Comparison of ENCODE assay signal across 18 cellular contexts in the genomic region with DNA sequence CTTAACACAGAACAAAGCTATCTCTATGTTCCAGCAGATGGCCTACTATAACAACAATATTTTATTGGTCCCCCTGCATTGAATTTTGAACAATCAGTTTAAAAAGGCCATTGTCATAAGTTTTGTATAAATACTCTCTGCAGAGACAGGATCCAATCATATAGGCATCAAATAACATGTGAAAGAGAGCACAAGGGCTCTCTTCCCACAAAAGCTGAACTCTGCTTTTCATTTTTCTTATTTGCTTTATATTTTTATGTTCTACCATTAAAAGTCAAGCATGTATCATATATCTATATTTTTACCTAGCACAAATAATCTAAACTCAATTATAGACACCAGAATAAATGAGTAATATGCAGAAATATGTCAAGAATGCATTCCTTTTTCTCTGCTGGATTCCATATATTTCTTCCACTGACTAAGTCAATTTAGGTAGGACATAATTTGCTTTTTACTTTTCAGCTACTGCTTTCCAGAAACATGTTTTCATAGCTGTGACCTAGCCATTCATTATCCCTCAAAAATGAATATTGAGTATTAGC.
DNase-seq lines count a peak whose midpoint lies in the region.
"Had no signal": no experiment of that assay in that cellular context is flagged by ENCODE, and none has a peak within 500 bp of the region (broad histone marks: within the 10 kb centered on the region; RNA-seq: fewer than 3 reads in every experiment).

No MANE protein-coding gene starts in this region.

- CTCF ChIA-PET in activated naive CD4-positive, alpha-beta T cell treated with anti-CD3 and anti-CD28 coated beads for 36 hours (lab: Charles Lee) = no interaction called here

- in situ Hi-C loops in G401 (cut with HindIII; ENCODE audit: low sequenced_read_pairs) = no loop called here

- no peak overlapping the region for H3K4me3 ChIP-seq in adipocyte (ENCODE audit: low read length)
- H3K4me3 ChIP-seq: breast epithelium, gastroesophageal sphincter, left lung, neural progenitor cell had no signal

- H3K4me3 Mint-ChIP-seq in activated naive CD4-positive, alpha-beta T cell treated with anti-CD3 and anti-CD28 coated beads for 36 hours = no peak overlapping the region
- H3K4me3 Mint-ChIP-seq: activated CD4-positive, alpha-beta memory T cell treated with anti-CD3 and anti-CD28 coated beads, Interleukin-2, amount 10 ng/mL, durations not matched to agents 7 days and 5 days; activated naive CD4-positive, alpha-beta T cell treated with anti-CD3 and anti-CD28 coated beads, Interleukin-2, amount 50 U/mL, for 24 hours; activated T-cell treated with anti-CD3 and anti-CD28 coated beads, Interleukin-2, amount 50 U/mL, for 24 hours; CD4-positive, CD25-positive, alpha-beta regulatory T cell; neural progenitor cell had no signal

- no peak overlapping the region for H3K9ac ChIP-seq in adipocyte (ENCODE audit: low read length)
- H3K9ac ChIP-seq: neural progenitor cell had no signal

- H3K9me3 ChIP-seq in adipocyte (ENCODE audit: control insufficient read depth, low read length) = no peaks in the 10 kb centered on the region
- H3K9me3 ChIP-seq: breast epithelium, gastroesophageal sphincter, left lung had no signal

- no peak overlapping the region for H3K27ac Mint-ChIP-seq in activated naive CD4-positive, alpha-beta T cell treated with anti-CD3 and anti-CD28 coated beads for 36 hours
- H3K27ac Mint-ChIP-seq: activated CD4-positive, alpha-beta memory T cell treated with anti-CD3 and anti-CD28 coated beads, Interleukin-2, amount 10 ng/mL, durations not matched to agents 7 days and 5 days; activated naive CD4-positive, alpha-beta T cell treated with anti-CD3 and anti-CD28 coated beads, Interleukin-2, amount 50 U/mL, for 24 hours; activated T-cell treated with anti-CD3 and anti-CD28 coated beads, Interleukin-2, amount 50 U/mL, for 24 hours; CD4-positive, CD25-positive, alpha-beta regulatory T cell; neural progenitor cell had no signal

- H3K36me3 ChIP-seq in adipocyte (ENCODE audit: control insufficient read depth, insufficient read depth, low read length, severe bottlenecking) = no peaks in the 10 kb centered on the region
- H3K36me3 ChIP-seq: breast epithelium, gastroesophageal sphincter, left lung, neural progenitor cell had no signal

- no peaks in the 10 kb centered on the region for H3K36me3 Mint-ChIP-seq in activated naive CD4-positive, alpha-beta T cell treated with anti-CD3 and anti-CD28 coated beads for 36 hours (ENCODE audit: low read depth)
- H3K36me3 Mint-ChIP-seq: activated naive CD4-positive, alpha-beta T cell treated with anti-CD3 and anti-CD28 coated beads, Interleukin-2, amount 50 U/mL, for 24 hours; CD4-positive, CD25-positive, alpha-beta regulatory T cell; neural progenitor cell had no signal

- no peaks in the 10 kb centered on the region for H3K4me1 Mint-ChIP-seq in activated naive CD4-positive, alpha-beta T cell treated with anti-CD3 and anti-CD28 coated beads for 36 hours (ENCODE audit: low read depth)
- H3K4me1 Mint-ChIP-seq: activated CD4-positive, alpha-beta memory T cell treated with anti-CD3 and anti-CD28 coated beads, Interleukin-2, amount 10 ng/mL, durations not matched to agents 7 days and 5 days; activated naive CD4-positive, alpha-beta T cell treated with anti-CD3 and anti-CD28 coated beads, Interleukin-2, amount 50 U/mL, for 24 hours; CD4-positive, CD25-positive, alpha-beta regulatory T cell had no signal

- peak; percentile 18 for DNase-seq in NCI-H1105 treated with DMSO at 0.1 percent for 48 hours (lab: John Stamatoyannopoulos, UW)
- DNase-seq in NCI-H1105 (lab: John Stamatoyannopoulos, UW) = no peak
- DNase-seq in NCI-H1694 (lab: John Stamatoyannopoulos, UW) = peak; percentile 13
- DNase-seq in adipocyte (ENCODE audit: low read depth) = peak; percentile 0
- DNase-seq in renal cortical epithelial cell (ENCODE audit: low read depth) = peak; percentile 4
- no peak for DNase-seq in NCI-H1048 (lab: John Stamatoyannopoulos, UW)
- DNase-seq in activated naive CD4-positive, alpha-beta T cell treated with anti-CD3 and anti-CD28 coated beads for 36 hours = no peak
- DNase-seq in G401 (ENCODE audit: low spot score) = no peak
- DNase-seq: activated CD4-positive, alpha-beta memory T cell treated with anti-CD3 and anti-CD28 coated beads, Interleukin-2, amount 10 ng/mL, durations not matched to agents 7 days and 5 days; activated T-cell treated with anti-CD3 and anti-CD28 coated beads, Interleukin-2, amount 50 U/mL, for 24 hours; CD4-positive, CD25-positive, alpha-beta regulatory T cell; erythroblast; left lung; SHP77 had no signal

- no peaks in the 10 kb centered on the region for H3K27me3 ChIP-seq in adipocyte (replicated peaks; ENCODE audit: control insufficient read depth, insufficient read depth, low read length)
- H3K27me3 ChIP-seq: breast epithelium, gastroesophageal sphincter, left lung, neural progenitor cell had no signal

- intact Hi-C loops in activated naive CD4-positive, alpha-beta T cell treated with anti-CD3 and anti-CD28 coated beads for 36 hours (cut with micrococcal nuclease) = no loop called here

- H3K4me1 ChIP-seq in adipocyte (ENCODE audit: control insufficient read depth, insufficient read depth, low read length) = no peaks in the 10 kb centered on the region
- H3K4me1 ChIP-seq: breast epithelium, gastroesophageal sphincter, left lung, neural progenitor cell had no signal

- H3K27me3 Mint-ChIP-seq in activated naive CD4-positive, alpha-beta T cell treated with anti-CD3 and anti-CD28 coated beads for 36 hours (ENCODE audit: low read depth) = no peaks in the 10 kb centered on the region
- H3K27me3 Mint-ChIP-seq: activated CD4-positive, alpha-beta memory T cell treated with anti-CD3 and anti-CD28 coated beads, Interleukin-2, amount 10 ng/mL, durations not matched to agents 7 days and 5 days; activated naive CD4-positive, alpha-beta T cell treated with anti-CD3 and anti-CD28 coated beads, Interleukin-2, amount 50 U/mL, for 24 hours; activated T-cell treated with anti-CD3 and anti-CD28 coated beads, Interleukin-2, amount 50 U/mL, for 24 hours; CD4-positive, CD25-positive, alpha-beta regulatory T cell had no signal

- peaks cover 8% of the 10 kb centered on the region for H3K9me3 Mint-ChIP-seq in activated naive CD4-positive, alpha-beta T cell treated with anti-CD3 and anti-CD28 coated beads for 36 hours
- H3K9me3 Mint-ChIP-seq: activated naive CD4-positive, alpha-beta T cell treated with anti-CD3 and anti-CD28 coated beads, Interleukin-2, amount 50 U/mL, for 24 hours; neural progenitor cell had no signal

Comparison
In these comparisons a context has a peak if more than half of its experiments do, and no peak if none do; other contexts are left out.
1. DNase-seq: peak in NCI-H1105 treated with DMSO at 0.1 percent for 48 hours (single experiment), NCI-H1694 (single experiment), adipocyte (single experiment) and renal cortical epithelial cell (single experiment); none in NCI-H1105 (single experiment), NCI-H1048 (single experiment), activated naive CD4-positive, alpha-beta T cell treated with anti-CD3 and anti-CD28 coated beads for 36 hours (single experiment) and G401 (single experiment).